Comparison of ENCODE assay signal across 24 cellular contexts in genomic region chr1:78420688-78421087, GRCh38.
A peak's percentile ranks its signal among the peaks of the same experiment; 100 is the strongest.
DNase-seq lines count a peak whose midpoint lies in the region; ATAC-seq, FAIRE-seq and TF ChIP-seq lines count a peak whose summit lies in the region.
"Had no signal": no experiment of that assay in that cellular context is flagged by ENCODE, and none has a peak within 500 bp of the region (broad histone marks: within the 10 kb centered on the region; RNA-seq: fewer than 3 reads in every experiment).

No MANE protein-coding gene starts in this region.

- POLR2A ChIA-PET in MCF 10A (lab: Yijun Ruan, JAX): no interaction called here
- POLR2A ChIA-PET in IMR-90 (lab: Charles Lee; ENCODE audit: unreplicated experiment): no interaction called here
- POLR2A ChIA-PET in GM12878 (lab: Charles Lee): no interaction called here

- no peak overlapping the region for H3K56ac ChIP-seq in H9 (ENCODE audit: insufficient read length, low read depth, low read length)
- no peak overlapping the region for H3K56ac ChIP-seq in IMR-90 (ENCODE audit: extremely low read depth, insufficient read depth, low read length)

- H4K5ac ChIP-seq in H9 (ENCODE audit: insufficient read length, low read depth, low read length) (peak overlapping the region; percentile 51), IMR-90 (ENCODE audit: low read depth, low read length) (no peak overlapping the region)

- H3K27me3 ChIP-seq in breast epithelium (no peaks in the 10 kb centered on the region), H9 (ENCODE audit: insufficient read depth, low read length) (no peaks in the 10 kb centered on the region), IMR-90 (ENCODE audit: control insufficient read depth, insufficient read depth, low read length) (peaks cover 6% of the 10 kb centered on the region), GM12878 (replicated peaks in 1 of 2; ENCODE audit: control insufficient read depth in 2 of 2, insufficient read depth in 2 of 2, low read length in 1 of 2) (no peaks in the 10 kb centered on the region)
- H3K27me3 ChIP-seq: BLaER1 treated with 17β-estradiol and CSF1 and Interleukin-3, amounts not matched to agents 10 nM and 100 nM had no signal

- ATAC-seq in IMR-90 (ENCODE audit: low read depth) (no peak), GM12878 (no peak), omental fat pad (ENCODE audit: low FRiP score) (no peak), HG02938 (IDR thresholded peaks at IDR 0.05; ENCODE audit: unreplicated experiment) (no peak)
- ATAC-seq: A549; CD8-positive, alpha-beta T cell had no signal

- H2AK9ac ChIP-seq in IMR-90 (replicated peaks; ENCODE audit: low read depth, low read length, poor library complexity): no peak overlapping the region

- peaks cover 6% of the 10 kb centered on the region for H3K4me1 Mint-ChIP-seq in MCF 10A (ENCODE audit: insufficient read depth, unreplicated experiment)
- 0 out of 4 replicates have a peak, but pooled peaks cover 3% of the 10 kb centered on the region in 2 experiments for H3K4me1 Mint-ChIP-seq in H9
- H3K4me1 Mint-ChIP-seq in activated T-helper 2 cell treated with anti-CD3 and anti-CD28 coated beads, Interferon-gamma antibody, Interleukin-2, Interleukin-4, amounts not matched to agents 10 μg/mL and 5 μg/mL and 100 μg/mL, durations not matched to agents 14 hours and 24 hours and 36 hours (ENCODE audit: low read depth): no peaks in the 10 kb centered on the region
- H3K4me1 Mint-ChIP-seq: B cell had no signal

- H2BK20ac ChIP-seq in H9 (ENCODE audit: low read depth, low read length, poor library complexity, severe bottlenecking) (no peak overlapping the region), IMR-90 (ENCODE audit: low read depth, low read length) (no peak overlapping the region)

- H3K9ac ChIP-seq in H9 (ENCODE audit: extremely low read depth, insufficient read length, low read length) (no peak overlapping the region), IMR-90 (ENCODE audit: low read depth, low read length) (no peak overlapping the region), GM12878 (ENCODE audit: control insufficient read depth, insufficient read depth, low read length) (no peak overlapping the region)
- H3K9ac ChIP-seq: BLaER1 treated with 17β-estradiol and CSF1 and Interleukin-3, amounts not matched to agents 10 nM and 100 nM had no signal

- no peak for DNase-seq in MCF 10A (ENCODE audit: unreplicated experiment)
- no peak for DNase-seq in breast epithelium (ENCODE audit: low spot score in 2 of 2)
- no peak for DNase-seq in H9
- no peak for DNase-seq in IMR-90
- DNase-seq in GM12878 (ENCODE audit: low read depth, low spot score): no peak
- DNase-seq in omental fat pad (ENCODE audit: low spot score): no peak
- DNase-seq in activated T-helper 2 cell treated with anti-CD3 and anti-CD28 coated beads, Interferon-gamma antibody, Interleukin-2, Interleukin-4, amounts not matched to agents 10 μg/mL and 5 μg/mL and 100 μg/mL, durations not matched to agents 14 hours and 24 hours and 36 hours (ENCODE audit: low spot score): no peak
- DNase-seq: AML-193; Caco-2; Calu3; CD4-positive, alpha-beta T cell; CD8-positive, alpha-beta T cell; DMS79 treated with DMSO at 0.1 percent for 48 hours; GF-D8 had no signal

- CTCF ChIA-PET in MCF 10A (lab: Yijun Ruan, JAX) (no interaction called here), IMR-90 (lab: Yijun Ruan, JAX) (no interaction called here), GM12878 (lab: Yijun Ruan, JAX) (no interaction called here)

- H2BK5ac ChIP-seq in H9 (ENCODE audit: insufficient read length, low read length) (no peak overlapping the region), IMR-90 (ENCODE audit: low read depth, low read length, poor library complexity, severe bottlenecking) (no peak overlapping the region)

- H3K27ac Mint-ChIP-seq in MCF 10A (ENCODE audit: low read depth, unreplicated experiment) (peak overlapping the region; percentile 46), H9 (no peak overlapping the region; a peak in 2 of 7 replicates)
- no peak overlapping the region for H3K27ac Mint-ChIP-seq in activated T-helper 2 cell treated with anti-CD3 and anti-CD28 coated beads, Interferon-gamma antibody, Interleukin-2, Interleukin-4, amounts not matched to agents 10 μg/mL and 5 μg/mL and 100 μg/mL, durations not matched to agents 14 hours and 24 hours and 36 hours
- H3K27ac Mint-ChIP-seq: B cell; CD4-positive, alpha-beta T cell; CD8-positive, alpha-beta T cell had no signal

- H3K9me3 ChIP-seq in breast epithelium: no peaks in the 10 kb centered on the region
- no peaks in the 10 kb centered on the region for H3K9me3 ChIP-seq in H9 (ENCODE audit: control insufficient read depth, low read depth, low read length)
- H3K9me3 ChIP-seq in IMR-90 (ENCODE audit: control insufficient read depth, insufficient read depth, low read length): no peaks in the 10 kb centered on the region
- H3K9me3 ChIP-seq in GM12878 (replicated peaks; ENCODE audit: control insufficient read depth, insufficient read depth, low read length): no peaks in the 10 kb centered on the region
- H3K9me3 ChIP-seq: A549; BLaER1 treated with 17β-estradiol and CSF1 and Interleukin-3, amounts not matched to agents 10 nM and 100 nM; Caco-2 had no signal

- no peak overlapping the region for H4K91ac ChIP-seq in H9 (ENCODE audit: insufficient read length, low read depth, low read length)
- peak overlapping the region; percentile 18; the same call in 1 of the 2 replicates for H4K91ac ChIP-seq in IMR-90 (ENCODE audit: insufficient read depth, low read depth, low read length)

- H3K4me3 ChIP-seq in breast epithelium (no peak overlapping the region), IMR-90 (ENCODE audit: insufficient read depth, low read depth, low read length) (no peak overlapping the region), GM12878 (no peak overlapping the region)
- H3K4me3 ChIP-seq: A549; BLaER1 treated with 17β-estradiol and CSF1 and Interleukin-3, amounts not matched to agents 10 nM and 100 nM had no signal

- H4K8ac ChIP-seq in H9 (replicated peaks; ENCODE audit: insufficient read length, low read depth, low read length): no peak overlapping the region
- H4K8ac ChIP-seq in IMR-90 (ENCODE audit: low read depth in 2 of 2, low read length in 2 of 2): no peak overlapping the region

- H2BK15ac ChIP-seq in H9 (ENCODE audit: low read depth, low read length) (no peak overlapping the region), IMR-90 (ENCODE audit: low read depth, low read length) (no peak overlapping the region)

- H3K79me1 ChIP-seq in H9 (ENCODE audit: insufficient read depth, low read depth, low read length, poor library complexity, severe bottlenecking) (no peaks in the 10 kb centered on the region), IMR-90 (ENCODE audit: low read depth in 1 of 2, low read length in 2 of 2) (no peaks in the 10 kb centered on the region)

- dilution Hi-C loops in IMR-90 (cut with HindIII; ENCODE audit: low sequenced_read_pairs, unreplicated experiment): no loop called here

- H3T11ph ChIP-seq in H9 (ENCODE audit: low read length): no peak overlapping the region

- TF ChIP-seq RAD21 in IMR-90 (IDR thresholded peaks at IDR 0.05; ENCODE audit: low read length) (no peak), GM12878 (IDR thresholded peaks at IDR 0.05; ENCODE audit: insufficient read depth, low read depth, low read length) (no peak)

- BruUV-seq in MCF 10A (replicated peaks; lab: Mats Ljungman, UMichigan) (no TSS peak), IMR-90 (replicated peaks; lab: Mats Ljungman, UMichigan) (no TSS peak), GM12878 (replicated peaks; lab: Mats Ljungman, UMichigan) (no TSS peak)

- TF ChIP-seq POLR2A in breast epithelium (IDR thresholded peaks at IDR 0.05) (no peak), IMR-90 (IDR thresholded peaks at IDR 0.05; ENCODE audit: low read depth, low read length) (no peak), GM12878 (IDR thresholded peaks at IDR 0.05; ENCODE audit: low read depth, low read length) (no peak)

- TF ChIP-seq EP300 in GM12878 (IDR thresholded peaks at IDR 0.05; ENCODE audit: borderline replicate concordance in 1 of 2, control insufficient read depth in 1 of 2, low read depth in 2 of 2, low read length in 2 of 2): no peak

- no peaks in the 10 kb centered on the region for H3K36me3 Mint-ChIP-seq in MCF 10A (ENCODE audit: insufficient read depth, unreplicated experiment)
- no peaks in the 10 kb centered on the region for H3K36me3 Mint-ChIP-seq in H9 (ENCODE audit: insufficient read depth in 1 of 3, low read depth in 3 of 3)
- no peaks in the 10 kb centered on the region for H3K36me3 Mint-ChIP-seq in activated T-helper 2 cell treated with anti-CD3 and anti-CD28 coated beads, Interferon-gamma antibody, Interleukin-2, Interleukin-4, amounts not matched to agents 10 μg/mL and 5 μg/mL and 100 μg/mL, durations not matched to agents 14 hours and 24 hours and 36 hours (ENCODE audit: low read depth)
- H3K36me3 Mint-ChIP-seq: CD8-positive, alpha-beta T cell had no signal

- H4K20me1 ChIP-seq in H9 (ENCODE audit: control insufficient read depth, insufficient read depth, insufficient read length) (no peaks in the 10 kb centered on the region), IMR-90 (ENCODE audit: insufficient read depth, low read length) (no peaks in the 10 kb centered on the region), GM12878 (ENCODE audit: control insufficient read depth, insufficient read depth) (no peaks in the 10 kb centered on the region)
- H4K20me1 ChIP-seq: BLaER1 treated with 17β-estradiol and CSF1 and Interleukin-3, amounts not matched to agents 10 nM and 100 nM had no signal

- H3K4me3 Mint-ChIP-seq in MCF 10A (ENCODE audit: unreplicated experiment) (no peak overlapping the region), H9 (no peak overlapping the region)
- H3K4me3 Mint-ChIP-seq in activated T-helper 2 cell treated with anti-CD3 and anti-CD28 coated beads, Interferon-gamma antibody, Interleukin-2, Interleukin-4, amounts not matched to agents 10 μg/mL and 5 μg/mL and 100 μg/mL, durations not matched to agents 14 hours and 24 hours and 36 hours (ENCODE audit: low read depth): no peak overlapping the region
- H3K4me3 Mint-ChIP-seq: B cell; CD4-positive, alpha-beta T cell; CD8-positive, alpha-beta T cell had no signal

- no peak overlapping the region for H2AK5ac ChIP-seq in H9 (ENCODE audit: insufficient read length, low read length)
- H2AK5ac ChIP-seq in IMR-90 (ENCODE audit: low read depth, low read length): peak overlapping the region; percentile 86

- H3K4me1 ChIP-seq in breast epithelium: no peaks in the 10 kb centered on the region
- no peaks in the 10 kb centered on the region for H3K4me1 ChIP-seq in H9 (ENCODE audit: insufficient read depth, low read length)
- no peaks in the 10 kb centered on the region; the same call in 1 of the 2 replicates for H3K4me1 ChIP-seq in IMR-90 (ENCODE audit: control insufficient read depth, insufficient read depth, low read length)
- H3K4me1 ChIP-seq in GM12878 (ENCODE audit: control insufficient read depth, insufficient read depth, low read length): no peaks in the 10 kb centered on the region
- H3K4me1 ChIP-seq: A549; BLaER1 treated with 17β-estradiol and CSF1 and Interleukin-3, amounts not matched to agents 10 nM and 100 nM; Caco-2 had no signal

- H3K23me2 ChIP-seq in H9 (ENCODE audit: insufficient read length, low read depth, low read length, poor library complexity, severe bottlenecking): no peaks in the 10 kb centered on the region

- SMC1A ChIA-PET in GM12878 (lab: Charles Lee; ENCODE audit: uncharacterized antibody, unreplicated experiment): no interaction called here

- H3K18ac ChIP-seq in H9 (ENCODE audit: insufficient read length, low read depth, low read length) (no peak overlapping the region), IMR-90 (ENCODE audit: low read depth, low read length) (no peak overlapping the region)

- TF ChIP-seq CTCF in MCF 10A (IDR thresholded peaks at IDR 0.05; ENCODE audit: unreplicated experiment) (no peak), breast epithelium (IDR thresholded peaks at IDR 0.05) (no peak), H9 (conservative IDR thresholded peaks at IDR 0.05) (no peak), IMR-90 (conservative IDR thresholded peaks at IDR 0.05; ENCODE audit: low read depth, low read length) (no peak), GM12878 (IDR thresholded peaks at IDR 0.05 in 2 of 3, conservative IDR thresholded peaks at IDR 0.05 in 1 of 3; ENCODE audit: control insufficient read depth in 2 of 3, extremely low read depth in 1 of 3, insufficient read depth in 1 of 3, low read depth in 3 of 3, low read length in 3 of 3) (no peak), omental fat pad (IDR thresholded peaks at IDR 0.05) (no peak)

- peaks cover 4% of the 10 kb centered on the region for H3K9me1 ChIP-seq in IMR-90 (ENCODE audit: insufficient read depth, low read length)

- FAIRE-seq in GM12878 (lab: Jason Lieb, UNC): no peak
- FAIRE-seq: A549, D721Med, G401.6, GM12892, GM18507 had no signal

- in situ Hi-C loops in IMR-90 (cut with MboI; ENCODE audit: low sequenced_read_pairs) (no loop called here), GM12878 (cut with MboI) (no loop called here)

- intact Hi-C loops in MCF 10A (cut with micrococcal nuclease) (no loop called here), breast epithelium (cut with DNase I; ENCODE audit: low total_unique reads) (no loop called here), IMR-90 (cut with micrococcal nuclease) (no loop called here), GM12878 (cut with micrococcal nuclease; ENCODE audit: unreplicated experiment) (no loop called here)
- intact Hi-C loops in activated T-helper 2 cell treated with anti-CD3 and anti-CD28 coated beads, Interferon-gamma antibody, Interleukin-2, Interleukin-4, amounts not matched to agents 10 μg/mL and 5 μg/mL and 100 μg/mL, durations not matched to agents 14 hours and 24 hours and 36 hours (cut with micrococcal nuclease): no loop called here

- H3K23ac ChIP-seq in H9 (ENCODE audit: insufficient read length, low read depth, low read length) (no peak overlapping the region), IMR-90 (ENCODE audit: low read depth, low read length) (peak overlapping the region; percentile 66; the same call in 1 of the 2 replicates)

- H2BK120ac ChIP-seq in H9 (ENCODE audit: low read depth, low read length, poor library complexity, severe bottlenecking): no peak overlapping the region
- no peak overlapping the region; the same call in 1 of the 2 replicates for H2BK120ac ChIP-seq in IMR-90 (ENCODE audit: low read depth, low read length)

- H3K14ac ChIP-seq in H9 (ENCODE audit: insufficient read depth, low read length) (no peak overlapping the region), IMR-90 (replicated peaks; ENCODE audit: low read depth, low read length) (no peak overlapping the region; the same call in 1 of the 2 replicates)

- H3K27me3 Mint-ChIP-seq in MCF 10A (ENCODE audit: insufficient read depth, unreplicated experiment) (no peaks in the 10 kb centered on the region), H9 (ENCODE audit: low read depth) (no peaks in the 10 kb centered on the region; the same call in none of the 2 replicates)
- H3K27me3 Mint-ChIP-seq in activated T-helper 2 cell treated with anti-CD3 and anti-CD28 coated beads, Interferon-gamma antibody, Interleukin-2, Interleukin-4, amounts not matched to agents 10 μg/mL and 5 μg/mL and 100 μg/mL, durations not matched to agents 14 hours and 24 hours and 36 hours (ENCODE audit: low read depth): no peaks in the 10 kb centered on the region
- H3K27me3 Mint-ChIP-seq: B cell had no signal

- H3K4me2 ChIP-seq in H9 (ENCODE audit: insufficient read depth, insufficient read length, low read length) (no peak overlapping the region), IMR-90 (ENCODE audit: low read depth, low read length) (no peak overlapping the region), GM12878 (ENCODE audit: control insufficient read depth, insufficient read depth) (no peak overlapping the region)
- H3K4me2 ChIP-seq: A549; BLaER1 treated with 17β-estradiol and CSF1 and Interleukin-3, amounts not matched to agents 10 nM and 100 nM had no signal

- H3K79me2 ChIP-seq in H9 (ENCODE audit: insufficient read depth, low read length) (no peaks in the 10 kb centered on the region), GM12878 (ENCODE audit: control insufficient read depth, insufficient read depth, low read length) (no peaks in the 10 kb centered on the region)

- H2BK12ac ChIP-seq in H9 (ENCODE audit: insufficient read length, low read depth, low read length): no peak overlapping the region

- no peak overlapping the region for H3K4ac ChIP-seq in H9 (ENCODE audit: low read depth, low read length)
- peak overlapping the region; percentile 68 for H3K4ac ChIP-seq in IMR-90 (ENCODE audit: low read depth, low read length)

- H3K36me3 ChIP-seq in breast epithelium (no peaks in the 10 kb centered on the region), IMR-90 (ENCODE audit: control insufficient read depth, insufficient read depth, low read length) (no peaks in the 10 kb centered on the region), GM12878 (ENCODE audit: control insufficient read depth in 2 of 2, insufficient read depth in 2 of 2, low read length in 1 of 2) (no peaks in the 10 kb centered on the region)
- H3K36me3 ChIP-seq: BLaER1 treated with 17β-estradiol and CSF1 and Interleukin-3, amounts not matched to agents 10 nM and 100 nM had no signal

- H3K27ac ChIP-seq in breast epithelium (no peak overlapping the region), H9 (ENCODE audit: insufficient read length, low read depth, low read length) (no peak overlapping the region), IMR-90 (ENCODE audit: insufficient read depth, low read length) (no peak overlapping the region), GM12878 (ENCODE audit: control insufficient read depth, insufficient read depth) (no peak overlapping the region)
- H3K27ac ChIP-seq: 22Rv1; A549; BLaER1 treated with 17β-estradiol and CSF1 and Interleukin-3, amounts not matched to agents 10 nM and 100 nM; C4-2B had no signal

- H2AFZ ChIP-seq in H9 (ENCODE audit: low read length): no peak overlapping the region
- H2AFZ ChIP-seq in IMR-90 (replicated peaks; ENCODE audit: low read length, poor library complexity): no peak overlapping the region
- no peak overlapping the region for H2AFZ ChIP-seq in GM12878 (ENCODE audit: control insufficient read depth, low read depth, low read length)

- H3K9me3 Mint-ChIP-seq in MCF 10A (ENCODE audit: unreplicated experiment): no peaks in the 10 kb centered on the region
- H3K9me3 Mint-ChIP-seq in H9: no peaks in the 10 kb centered on the region
- H3K9me3 Mint-ChIP-seq in activated T-helper 2 cell treated with anti-CD3 and anti-CD28 coated beads, Interferon-gamma antibody, Interleukin-2, Interleukin-4, amounts not matched to agents 10 μg/mL and 5 μg/mL and 100 μg/mL, durations not matched to agents 14 hours and 24 hours and 36 hours: no peaks in the 10 kb centered on the region
- H3K9me3 Mint-ChIP-seq: CD4-positive, alpha-beta T cell; CD8-positive, alpha-beta T cell had no signal

- RAD21 ChIA-PET in GM12878 (lab: Charles Lee; ENCODE audit: unreplicated experiment): no interaction called here
